20 cellular contexts compared by ENCODE assay signal in the genomic region with DNA sequence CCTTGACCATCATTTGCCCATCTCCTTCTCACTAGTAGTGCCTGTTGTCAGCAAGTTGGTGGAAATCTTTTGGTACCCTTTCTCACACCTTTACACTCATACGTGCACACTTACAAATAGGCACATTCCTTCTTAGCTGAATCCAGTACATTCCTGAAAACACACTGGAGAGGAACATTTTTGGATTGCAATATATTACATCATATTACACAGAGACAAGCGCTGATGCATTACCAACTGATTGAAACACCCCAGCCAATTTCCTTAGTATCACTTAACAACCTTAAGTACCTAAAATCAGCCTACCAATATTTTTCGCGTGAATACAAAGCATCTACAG.
A peak's percentile ranks its signal among the peaks of the same experiment; 100 is the strongest.
DNase-seq lines count a peak whose midpoint lies in the region; TF ChIP-seq lines count a peak whose summit lies in the region.
"Had no signal": no experiment of that assay in that cellular context is flagged by ENCODE, and none has a peak within 500 bp of the region (broad histone marks: within the 10 kb centered on the region; RNA-seq: fewer than 3 reads in every experiment).

No MANE protein-coding gene starts in this region.

- in situ Hi-C loops in GM23248 (cut with MboI), result no loop called here

- no peaks in the 10 kb centered on the region for H4K20me1 ChIP-seq in GM23248 (ENCODE audit: insufficient read depth)
- H4K20me1 ChIP-seq in SU-DHL-6 (ENCODE audit: low read depth, low read length), result 0 out of 2 replicates have a peak, but pooled peaks cover 5% of the 10 kb centered on the region

- H3K4me3 ChIP-seq in AG10803 (ENCODE audit: low read length), result no peak overlapping the region
- H3K4me3 ChIP-seq in GM23248, result no peak overlapping the region
- H3K4me3 ChIP-seq in SU-DHL-6 (ENCODE audit: insufficient read depth, low read length, poor library complexity, severe bottlenecking), result no peak overlapping the region
- no peak overlapping the region for H3K4me3 ChIP-seq in fibroblast of the aortic adventitia (ENCODE audit: low read depth, low read length)
- H3K4me3 ChIP-seq in effector memory CD4-positive, alpha-beta T cell (ENCODE audit: insufficient read depth, low read depth, low read length, poor library complexity, severe bottlenecking), result no peak overlapping the region
- H3K4me3 ChIP-seq: heart left ventricle, transverse colon had no signal

- H3K4me1 ChIP-seq in GM23248 (ENCODE audit: insufficient read depth), result no peaks in the 10 kb centered on the region
- H3K4me1 ChIP-seq in effector memory CD4-positive, alpha-beta T cell (ENCODE audit: control insufficient read depth, insufficient read depth, low read length, poor library complexity, severe bottlenecking), result no peaks in the 10 kb centered on the region
- H3K4me1 ChIP-seq: transverse colon had no signal

- no peak for TF ChIP-seq CTCF in AG10803 (conservative IDR thresholded peaks at IDR 0.05; ENCODE audit: low read length)
- TF ChIP-seq CTCF in SU-DHL-6 (IDR thresholded peaks at IDR 0.05; ENCODE audit: insufficient read depth, low read length, poor library complexity, severe bottlenecking), result no peak
- TF ChIP-seq CTCF in fibroblast of the aortic adventitia (IDR thresholded peaks at IDR 0.05; ENCODE audit: insufficient read depth, low read length), result no peak

- H2AFZ ChIP-seq in GM23248 (no peak overlapping the region), SU-DHL-6 (ENCODE audit: low read depth, low read length, severe bottlenecking) (no peak overlapping the region)

- H3K9ac ChIP-seq in GM23248, result no peak overlapping the region
- H3K9ac ChIP-seq in SU-DHL-6 (ENCODE audit: low read length), result no peak overlapping the region

- H3K4me2 ChIP-seq in GM23248 (ENCODE audit: unreplicated experiment) (no peak overlapping the region), SU-DHL-6 (ENCODE audit: low read depth, low read length, poor library complexity, severe bottlenecking) (no peak overlapping the region)

- 51 to 56% methylated on average over 4 of the region's 4 CpGs for WGBS in GM23248 (ENCODE audit: low coverage in 1 of 2, low lambda C conversion rate in 2 of 2, missing lambda C conversion rate in 2 of 2), 2 experiments

- no peaks in the 10 kb centered on the region for H3K9me2 ChIP-seq in GM23248 (ENCODE audit: insufficient read depth)
- H3K9me2 ChIP-seq in SU-DHL-6 (replicated peaks; ENCODE audit: insufficient read depth, low read length), result no peaks in the 10 kb centered on the region

- no peaks in the 10 kb centered on the region for H3K79me2 ChIP-seq in GM23248 (ENCODE audit: insufficient read depth)
- peaks cover 97% of the 10 kb centered on the region for H3K79me2 ChIP-seq in SU-DHL-6 (ENCODE audit: insufficient read depth, low read length)

- H3K27ac ChIP-seq in GM23248 (no peak overlapping the region), SU-DHL-6 (ENCODE audit: low read depth, low read length) (peak overlapping the region; percentile 46)
- no peak overlapping the region for H3K27ac ChIP-seq in effector memory CD4-positive, alpha-beta T cell (ENCODE audit: insufficient read depth, low read length, poor library complexity, severe bottlenecking)
- H3K27ac ChIP-seq: heart left ventricle, transverse colon had no signal

- H3K27me3 ChIP-seq in GM23248 (replicated peaks; ENCODE audit: insufficient read depth), result peaks cover 11% of the 10 kb centered on the region
- H3K27me3 ChIP-seq in SU-DHL-6 (ENCODE audit: low read length), result no peaks in the 10 kb centered on the region
- H3K27me3 ChIP-seq in effector memory CD4-positive, alpha-beta T cell (replicated peaks; ENCODE audit: control insufficient read depth, insufficient read depth, low read length, poor library complexity, severe bottlenecking), result no peaks in the 10 kb centered on the region
- H3K27me3 ChIP-seq: transverse colon had no signal

- H3K9me3 ChIP-seq in GM23248 (ENCODE audit: low read depth), result no peaks in the 10 kb centered on the region
- no peaks in the 10 kb centered on the region for H3K9me3 ChIP-seq in SU-DHL-6 (ENCODE audit: insufficient read depth, low read length)
- no peaks in the 10 kb centered on the region for H3K9me3 ChIP-seq in effector memory CD4-positive, alpha-beta T cell (ENCODE audit: control insufficient read depth, low read length)
- H3K9me3 ChIP-seq: transverse colon had no signal

- H3K36me3 ChIP-seq in GM23248 (ENCODE audit: low read depth), result no peaks in the 10 kb centered on the region
- H3K36me3 ChIP-seq in SU-DHL-6 (ENCODE audit: low read length), result peaks cover 18% of the 10 kb centered on the region; the same call in 1 of the 2 replicates
- H3K36me3 ChIP-seq in effector memory CD4-positive, alpha-beta T cell (ENCODE audit: control insufficient read depth, insufficient read depth, low read length), result no peaks in the 10 kb centered on the region
- H3K36me3 ChIP-seq: heart left ventricle, transverse colon had no signal

- H3F3A ChIP-seq in GM23248 (ENCODE audit: insufficient read depth) (no peaks in the 10 kb centered on the region), SU-DHL-6 (ENCODE audit: insufficient read depth) (peaks cover 4% of the 10 kb centered on the region; the same call in 1 of the 2 replicates)

- peak; percentile 41 for DNase-seq in AG10803 (ENCODE audit: low read depth)
- peak; percentile 14 for DNase-seq in GM23248
- peak; percentile 53 for DNase-seq in fibroblast of the aortic adventitia (ENCODE audit: low read depth)
- no peak for DNase-seq in COR-L47 (lab: John Stamatoyannopoulos, UW)
- no peak for DNase-seq in effector memory CD4-positive, alpha-beta T cell
- DNase-seq in NCI-H187 (lab: John Stamatoyannopoulos, UW), result no peak
- no peak for DNase-seq in NCI-H1436 (lab: John Stamatoyannopoulos, UW)
- DNase-seq: activated naive CD4-positive, alpha-beta T cell treated with anti-CD3 and anti-CD28 coated beads, Interleukin-2, amount 10 ng/mL, durations not matched to agents 7 days and 5 days; activated T-cell treated with anti-CD3 and anti-CD28 coated beads, Interleukin-2, amount 50 U/mL, for 48 hours; anterior cingulate cortex; heart left ventricle; HFFc6; MM.1S; NCI-H146; NCI-H82; SIG-M5; stimulated activated CD4-positive, alpha-beta T cell treated with anti-CD3 and anti-CD28 coated beads, Interleukin-2, amount 100 ng/mL, for 24 hours; stimulated activated naive CD8-positive, alpha-beta T cell treated with anti-CD3 and anti-CD28 coated beads, Interleukin-15, Interleukin-2, amounts not matched to agents 100 U/mL and 50 U/mL, for 24 hours; transverse colon had no signal

Comparison
In these comparisons a context has a peak if more than half of its experiments do, and no peak if none do; other contexts are left out.
1. DNase-seq: peak in AG10803 (single experiment), GM23248 (single experiment) and fibroblast of the aortic adventitia (single experiment); none in COR-L47 (single experiment), effector memory CD4-positive, alpha-beta T cell (0 of 3), NCI-H187 (0 of 2) and NCI-H1436 (single experiment).